Comparison of ENCODE assay signal across 8 cellular contexts in genomic region chr6:36874443-36875249, GRCh38. TPM values are rescaled to one million over a fixed set of nuclear protein-coding genes. Genes with fewer than 3 reads are reported as not detected.
DNase-seq lines count a peak whose midpoint lies in the region; ATAC-seq and TF ChIP-seq lines count a peak whose summit lies in the region.

Gene PPIL1 (minus strand): TSS chr6:36874803. CDS start chr6:36874772, 31 bp downstream.

- peak; percentile 86 for ATAC-seq in GM19035 (IDR thresholded peaks at IDR 0.05; ENCODE audit: unreplicated experiment)
- ATAC-seq in HG03354 (IDR thresholded peaks at IDR 0.05; ENCODE audit: poor library complexity, severe bottlenecking, unreplicated experiment) = peak; percentile 85
- ATAC-seq in activated CD4-positive, alpha-beta T cell treated with anti-CD3 and anti-CD28 coated beads for 36 hours = peak; percentile 80

- TF ChIP-seq CTCF in AG10803 (conservative IDR thresholded peaks at IDR 0.05; ENCODE audit: low read length) (no peak), choroid plexus epithelial cell (conservative IDR thresholded peaks at IDR 0.05; ENCODE audit: low read depth, low read length) (no peak)

- H3K4me3 Mint-ChIP-seq in activated CD4-positive, alpha-beta T cell treated with anti-CD3 and anti-CD28 coated beads for 36 hours = peak within 1 kb of the TSS; percentile 98

- H3K27me3 Mint-ChIP-seq in activated CD4-positive, alpha-beta T cell treated with anti-CD3 and anti-CD28 coated beads for 36 hours = peaks cover 7% of the 10 kb centered on the region

- intact Hi-C loops in activated CD4-positive, alpha-beta T cell treated with anti-CD3 and anti-CD28 coated beads for 36 hours (cut with DNase I, micrococcal nuclease) = loop anchor here (1.0 to 5.0 kb wide), 9 partner anchors 11 to 333 kb away; partner anchors contain the start of genes C6orf89 (in 2 of the 2), MTCH1 (in 1 of the 2), PIM1 (in 1 of the 2) and STK38 (in 1 of the 2)

- H3K4me3 ChIP-seq in AG10803 (ENCODE audit: low read length) (peak within 1 kb of the TSS; percentile 98), choroid plexus epithelial cell (ENCODE audit: low read depth, low read length) (peak within 1 kb of the TSS; percentile 97)

- POLR2A ChIA-PET in activated CD4-positive, alpha-beta T cell treated with anti-CD3 and anti-CD28 coated beads for 36 hours (lab: Charles Lee) = interaction anchor here (0.6 to 1.7 kb wide), 10 partner anchors 8 to 663 kb away, joined by 3 to 7 read pairs (median 3); partner anchors contain the start of genes C6orf89, MTCH1 and PIM1

- H3K9me3 Mint-ChIP-seq in activated CD4-positive, alpha-beta T cell treated with anti-CD3 and anti-CD28 coated beads for 36 hours (ENCODE audit: low read depth) = no peaks in the 10 kb centered on the region

- peak within 1 kb of the TSS; percentile 99 for H3K27ac Mint-ChIP-seq in activated CD4-positive, alpha-beta T cell treated with anti-CD3 and anti-CD28 coated beads for 36 hours

- CTCF ChIA-PET in activated CD4-positive, alpha-beta T cell treated with anti-CD3 and anti-CD28 coated beads for 36 hours (lab: Charles Lee) = interaction anchor here (0.7 to 6.3 kb wide), 15 partner anchors 10 to 335 kb away, joined by 3 to 91 read pairs (median 4); partner anchors contain the start of gene C6orf89

- H3K4me1 Mint-ChIP-seq in activated CD4-positive, alpha-beta T cell treated with anti-CD3 and anti-CD28 coated beads for 36 hours = peaks cover 45% of the 10 kb centered on the region

- DNase-seq in AG10803 (ENCODE audit: low read depth) (peak; percentile 85), NCI-H510A (lab: John Stamatoyannopoulos, UW) (peak; percentile 94), choroid plexus epithelial cell (ENCODE audit: low read depth) (peak; percentile 93), kidney glomerular epithelial cell (lab: John Stamatoyannopoulos, UW) (peak; percentile 88)
- peak; percentile 90 for DNase-seq in activated CD4-positive, alpha-beta T cell treated with anti-CD3 and anti-CD28 coated beads for 36 hours
- DNase-seq in stimulated activated CD4-positive, alpha-beta T cell treated with anti-CD3 and anti-CD28 coated beads, Interleukin-1b, Interleukin-23, amount 100 ng/mL, for 1 hour (ENCODE audit: low read depth in 2 of 2) = peak; percentile 58 to 62

- H3K36me3 Mint-ChIP-seq in activated CD4-positive, alpha-beta T cell treated with anti-CD3 and anti-CD28 coated beads for 36 hours (ENCODE audit: low read depth) = peaks cover 34% of the 10 kb centered on the region

RNA-seq across cellular contexts. Expression of gene PPIL1, which starts in this region (rescaled TPM):
- total RNA-seq in activated CD4-positive, alpha-beta T cell treated with anti-CD3 and anti-CD28 coated beads for 36 hours = 10 to 100 TPM; 45.9 to 46.0 TPM

Comparison
In these comparisons a context has a peak if more than half of its experiments do, and no peak if none do; other contexts are left out.
1. Peak in every context shown above with its lines: DNase-seq, ATAC-seq and H3K4me3 ChIP-seq.